Comparison of ENCODE assay signal across 33 cellular contexts in the genomic region with DNA sequence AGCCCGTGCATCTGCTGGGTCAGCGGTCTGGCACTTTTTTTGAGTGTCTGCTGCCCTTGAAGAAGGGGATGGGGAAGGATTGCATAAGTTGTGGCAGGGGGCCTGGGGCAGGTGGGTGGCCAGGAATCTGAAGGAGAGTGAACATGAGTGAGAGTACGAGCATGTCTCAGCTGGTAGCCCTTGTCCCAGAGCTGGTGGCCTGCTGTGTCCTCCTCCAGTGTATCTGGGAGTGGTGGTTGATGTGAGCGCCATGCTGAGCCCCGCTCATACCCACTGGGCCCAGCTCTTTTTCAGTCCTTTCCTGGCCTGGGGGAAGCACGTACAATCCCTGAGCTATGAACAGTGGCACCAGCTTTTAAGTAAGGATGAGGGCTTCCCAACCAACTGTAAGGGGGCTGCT.
"Had no signal": no experiment of that assay in that cellular context is flagged by ENCODE, and none has a peak within 500 bp of the region (broad histone marks: within the 10 kb centered on the region; RNA-seq: fewer than 3 reads in every experiment).

No MANE protein-coding gene starts in this region.

- H3K9me3 Mint-ChIP-seq: activated CD4-positive, alpha-beta memory T cell treated with anti-CD3 and anti-CD28 coated beads, Interleukin-2, amount 10 ng/mL, durations not matched to agents 7 days and 5 days; activated CD4-positive, alpha-beta T cell treated with anti-CD3 and anti-CD28 coated beads, Interleukin-2, amount 10 ng/mL, durations not matched to agents 7 days and 5 days; activated naive CD4-positive, alpha-beta T cell treated with anti-CD3 and anti-CD28 coated beads, Interleukin-2, amount 10 ng/mL, durations not matched to agents 7 days and 5 days; activated naive CD8-positive, alpha-beta T cell treated with anti-CD3 and anti-CD28 coated beads, Interleukin-2, amount 10 ng/mL, durations not matched to agents 7 days and 5 days; activated T-cell treated with anti-CD3 and anti-CD28 coated beads, Interleukin-2, amount 50 U/mL, for 24 hours had no signal

- H3K4me2 ChIP-seq: hepatocyte had no signal

- H3K36me3 ChIP-seq: ascending aorta, brain microvascular endothelial cell, ovary, sigmoid colon, stomach, suprapubic skin, tibial artery had no signal

- H3K9me3 ChIP-seq: ascending aorta, ovary, suprapubic skin, tibial artery had no signal

- H3K27me3 ChIP-seq: ascending aorta, brain microvascular endothelial cell, hepatocyte, ovary, sigmoid colon, stomach, suprapubic skin, tibial artery had no signal

- H3K4me1 ChIP-seq: ascending aorta, sigmoid colon, stomach, tibial artery had no signal

- H3K4me3 Mint-ChIP-seq: activated CD4-positive, alpha-beta memory T cell treated with anti-CD3 and anti-CD28 coated beads, Interleukin-2, amount 10 ng/mL, durations not matched to agents 7 days and 5 days; activated CD4-positive, alpha-beta T cell treated with anti-CD3 and anti-CD28 coated beads, Interleukin-2, amount 10 ng/mL, durations not matched to agents 7 days and 5 days; activated naive CD4-positive, alpha-beta T cell treated with anti-CD3 and anti-CD28 coated beads, Interleukin-2, amount 10 ng/mL, durations not matched to agents 7 days and 5 days; activated naive CD8-positive, alpha-beta T cell treated with anti-CD3 and anti-CD28 coated beads, Interleukin-2, amount 10 ng/mL, durations not matched to agents 7 days and 5 days; activated T-cell treated with anti-CD3 and anti-CD28 coated beads, Interleukin-2, amount 50 U/mL, for 24 hours; naive thymus-derived CD8-positive, alpha-beta T cell; stimulated activated naive B cell treated with anti-CD40 and anti-IgM and Interleukin-4, amounts not matched to agents 10 μg/mL and 1 μg/mL and 100 μg/mL, for 72 hours; T-helper 17 cell had no signal

- H3K4me3 ChIP-seq: ascending aorta, hepatocyte, ovary, sigmoid colon, stomach, suprapubic skin, tibial artery had no signal

- H3K36me3 Mint-ChIP-seq: activated naive CD4-positive, alpha-beta T cell treated with anti-CD3 and anti-CD28 coated beads, Interleukin-2, amount 10 ng/mL, durations not matched to agents 7 days and 5 days; activated naive CD8-positive, alpha-beta T cell treated with anti-CD3 and anti-CD28 coated beads, Interleukin-2, amount 10 ng/mL, durations not matched to agents 7 days and 5 days; naive thymus-derived CD8-positive, alpha-beta T cell; stimulated activated naive B cell treated with anti-CD40 and anti-IgM and Interleukin-4, amounts not matched to agents 10 μg/mL and 1 μg/mL and 100 μg/mL, for 72 hours had no signal

- FAIRE-seq: colon, endometrium, frontal cortex, keratinocyte, small intestine had no signal

- H2AFZ ChIP-seq: hepatocyte had no signal

- H3K27ac ChIP-seq: ascending aorta, brain microvascular endothelial cell, hepatocyte, ovary, sigmoid colon, stomach, suprapubic skin, tibial artery had no signal

- H3K79me2 ChIP-seq: hepatocyte had no signal

- H3K27me3 Mint-ChIP-seq: activated CD4-positive, alpha-beta T cell treated with anti-CD3 and anti-CD28 coated beads, Interleukin-2, amount 10 ng/mL, durations not matched to agents 7 days and 5 days; activated naive CD4-positive, alpha-beta T cell treated with anti-CD3 and anti-CD28 coated beads, Interleukin-2, amount 10 ng/mL, durations not matched to agents 7 days and 5 days; activated T-cell treated with anti-CD3 and anti-CD28 coated beads, Interleukin-2, amount 50 U/mL, for 24 hours; stimulated activated naive B cell treated with anti-CD40 and anti-IgM and Interleukin-4, amounts not matched to agents 10 μg/mL and 1 μg/mL and 100 μg/mL, for 72 hours had no signal

- ATAC-seq: left cardiac atrium; naive thymus-derived CD8-positive, alpha-beta T cell; stimulated activated naive B cell treated with anti-CD40 and anti-IgM and Interleukin-4, amounts not matched to agents 10 μg/mL and 1 μg/mL and 100 μg/mL, for 72 hours; T-helper 17 cell had no signal

- DNase-seq: activated CD4-positive, alpha-beta memory T cell treated with anti-CD3 and anti-CD28 coated beads, Interleukin-2, amount 10 ng/mL, durations not matched to agents 7 days and 5 days; activated CD4-positive, alpha-beta T cell treated with anti-CD3 and anti-CD28 coated beads for 1 hour; activated CD4-positive, alpha-beta T cell treated with anti-CD3 and anti-CD28 coated beads, Interleukin-2, amount 10 ng/mL, durations not matched to agents 7 days and 5 days; activated CD8-positive, alpha-beta memory T cell treated with anti-CD3 and anti-CD28 coated beads, Interleukin-2, amount 50 U/mL, for 48 hours; activated gamma-delta T cell; activated naive CD4-positive, alpha-beta T cell treated with anti-CD3 and anti-CD28 coated beads, Interleukin-2, amount 10 ng/mL, durations not matched to agents 7 days and 5 days; activated naive CD8-positive, alpha-beta T cell treated with anti-CD3 and anti-CD28 coated beads, Interleukin-2, amount 10 ng/mL, durations not matched to agents 7 days and 5 days; activated T-cell treated with anti-CD3 and anti-CD28 coated beads, Interleukin-2, amount 50 U/mL, for 24 hours; brain microvascular endothelial cell; central memory CD4-positive, alpha-beta T cell; dermis blood vessel endothelial cell; effector CD8-positive, alpha-beta T cell; left cardiac atrium; naive thymus-derived CD8-positive, alpha-beta T cell; ovary; retina; sigmoid colon; small intestine; stimulated activated CD4-positive, alpha-beta T cell treated with anti-CD3 and anti-CD28 coated beads, Interleukin-4, amount 100 ng/mL, for 4 hours; stimulated activated CD8-positive, alpha-beta memory T cell treated with anti-CD3 and anti-CD28 coated beads, Interleukin-4, amount 100 ng/mL, for 48 hours; stimulated activated naive B cell treated with anti-CD40 and anti-IgM and Interleukin-4, amounts not matched to agents 10 μg/mL and 1 μg/mL and 100 μg/mL, for 72 hours; stomach; T-helper 17 cell; T1000; tibial artery had no signal

- H3K4me1 Mint-ChIP-seq: activated CD4-positive, alpha-beta memory T cell treated with anti-CD3 and anti-CD28 coated beads, Interleukin-2, amount 10 ng/mL, durations not matched to agents 7 days and 5 days; activated CD4-positive, alpha-beta T cell treated with anti-CD3 and anti-CD28 coated beads, Interleukin-2, amount 10 ng/mL, durations not matched to agents 7 days and 5 days; activated naive CD4-positive, alpha-beta T cell treated with anti-CD3 and anti-CD28 coated beads, Interleukin-2, amount 10 ng/mL, durations not matched to agents 7 days and 5 days; activated naive CD8-positive, alpha-beta T cell treated with anti-CD3 and anti-CD28 coated beads, Interleukin-2, amount 10 ng/mL, durations not matched to agents 7 days and 5 days; naive thymus-derived CD8-positive, alpha-beta T cell; stimulated activated naive B cell treated with anti-CD40 and anti-IgM and Interleukin-4, amounts not matched to agents 10 μg/mL and 1 μg/mL and 100 μg/mL, for 72 hours; T-helper 17 cell had no signal

- H3K27ac Mint-ChIP-seq: activated CD4-positive, alpha-beta memory T cell treated with anti-CD3 and anti-CD28 coated beads, Interleukin-2, amount 10 ng/mL, durations not matched to agents 7 days and 5 days; activated CD4-positive, alpha-beta T cell treated with anti-CD3 and anti-CD28 coated beads, Interleukin-2, amount 10 ng/mL, durations not matched to agents 7 days and 5 days; activated naive CD4-positive, alpha-beta T cell treated with anti-CD3 and anti-CD28 coated beads, Interleukin-2, amount 10 ng/mL, durations not matched to agents 7 days and 5 days; activated naive CD8-positive, alpha-beta T cell treated with anti-CD3 and anti-CD28 coated beads, Interleukin-2, amount 10 ng/mL, durations not matched to agents 7 days and 5 days; activated T-cell treated with anti-CD3 and anti-CD28 coated beads, Interleukin-2, amount 50 U/mL, for 24 hours; naive thymus-derived CD8-positive, alpha-beta T cell; progenitor cell of endocrine pancreas; stimulated activated naive B cell treated with anti-CD40 and anti-IgM and Interleukin-4, amounts not matched to agents 10 μg/mL and 1 μg/mL and 100 μg/mL, for 72 hours; T-helper 17 cell had no signal
